In the genomic region with DNA sequence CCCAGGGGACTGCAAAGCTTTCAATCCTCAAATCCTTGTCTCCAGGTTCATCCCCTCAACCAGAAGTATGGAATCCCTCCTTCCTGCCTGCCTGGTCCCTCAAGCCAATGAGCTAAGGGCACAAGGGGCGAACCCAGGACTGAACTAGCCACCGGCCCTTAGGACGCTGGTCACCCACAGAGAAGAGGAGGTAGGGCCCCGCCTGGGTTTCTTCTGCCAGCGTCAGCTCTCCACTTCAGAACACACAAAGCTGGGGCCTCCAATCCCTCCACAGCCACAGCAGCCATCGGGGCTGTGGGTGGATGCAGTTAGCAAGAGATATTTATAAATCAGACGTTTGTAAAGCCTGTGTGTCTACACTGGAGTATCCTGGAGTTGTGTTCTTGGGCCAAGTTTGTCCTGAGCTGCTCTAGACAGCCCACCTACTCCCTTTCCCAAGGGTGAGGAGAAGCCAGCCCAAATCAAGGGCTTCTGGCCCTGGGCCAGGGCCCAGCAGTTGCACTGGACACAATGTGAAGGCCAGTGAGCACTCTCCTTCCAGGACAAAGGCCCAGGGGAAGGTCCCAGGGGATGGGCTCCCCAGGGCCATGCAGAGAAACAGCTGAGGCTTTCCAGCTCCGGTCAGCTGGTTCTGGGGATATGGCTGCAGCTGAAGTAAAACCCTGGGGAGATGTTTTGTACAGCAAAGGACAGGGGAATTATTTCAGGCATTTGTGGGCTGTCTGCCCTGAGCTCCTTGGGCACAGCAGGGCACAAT, we compare ENCODE assay signal across 17 cellular contexts. TPM values are rescaled to one million over a fixed set of nuclear protein-coding genes. Genes with fewer than 3 reads are reported as not detected.
DNase-seq lines count a peak whose midpoint lies in the region; ATAC-seq, FAIRE-seq and TF ChIP-seq lines count a peak whose summit lies in the region.
"Had no signal": no experiment of that assay in that cellular context is flagged by ENCODE, and none has a peak within 500 bp of the region (broad histone marks: within the 10 kb centered on the region; RNA-seq: fewer than 3 reads in every experiment).

No MANE protein-coding gene starts in this region.

- H3K27ac ChIP-seq in BLaER1 treated with 17β-estradiol and CSF1 and Interleukin-3, amounts not matched to agents 10 nM and 100 nM = peak overlapping the region in 9 of 11 experiments; percentile 7 to 88 (median 58); a peak in 16 of 22 replicates
- H3K27ac ChIP-seq in pancreas (no peak overlapping the region), mammary epithelial cell (ENCODE audit: insufficient read depth, low read depth, low read length) (no peak overlapping the region)
- H3K27ac ChIP-seq: prostate gland had no signal

- no peaks in the 10 kb centered on the region; a peak in 1 of 22 replicates for H3K36me3 ChIP-seq in BLaER1 treated with 17β-estradiol and CSF1 and Interleukin-3, amounts not matched to agents 10 nM and 100 nM
- H3K36me3 ChIP-seq in bronchial epithelial cell (ENCODE audit: control insufficient read depth, insufficient read depth, low read length) (no peaks in the 10 kb centered on the region), pancreas (no peaks in the 10 kb centered on the region), mammary epithelial cell (ENCODE audit: insufficient read depth, low read length) (no peaks in the 10 kb centered on the region)
- H3K36me3 ChIP-seq: prostate gland had no signal

- intact Hi-C loops in left cardiac atrium (cut with DNase I) (no loop called here), pancreas (cut with DNase I) (no loop called here), mammary epithelial cell (cut with micrococcal nuclease) (no loop called here)

- WGBS in pancreas, 2 donors = 80 to 84% methylated on average over 8 of the region's 8 CpGs
- WGBS in mammary epithelial cell (ENCODE audit: low coverage, missing lambda C conversion rate) = 62% methylated on average over 7 of the region's 8 CpGs

- CTCF ChIA-PET in mammary epithelial cell (lab: Charles Lee; ENCODE audit: low non-redundant PET) = no interaction called here

- FAIRE-seq in bronchial epithelial cell (lab: Jason Lieb, UNC) (peak; percentile 28), pancreas (lab: Jason Lieb, UNC) (no peak)

- BruUV-seq in mammary epithelial cell (replicated peaks; lab: Mats Ljungman, UMichigan) = no TSS peak

- peaks cover 61 to 98% (median 90%) of the 10 kb centered on the region in 10 experiments for H3K4me1 ChIP-seq in BLaER1 treated with 17β-estradiol and CSF1 and Interleukin-3, amounts not matched to agents 10 nM and 100 nM
- H3K4me1 ChIP-seq in pancreas (no peaks in the 10 kb centered on the region), mammary epithelial cell (ENCODE audit: insufficient read depth, low read length) (no peaks in the 10 kb centered on the region)
- H3K4me1 ChIP-seq: prostate gland had no signal

- H3K9ac ChIP-seq in BLaER1 treated with 17β-estradiol and CSF1 and Interleukin-3, amounts not matched to agents 10 nM and 100 nM = peak overlapping the region in 8 of 11 experiments; percentile 5 to 70 (median 50); a peak in 15 of 22 replicates
- no peak overlapping the region for H3K9ac ChIP-seq in mammary epithelial cell (ENCODE audit: insufficient read depth, low read length)

- ATAC-seq in left cardiac atrium = peak; percentile 49 to 83
- ATAC-seq in pancreas = peak; percentile 21 to 40 (median 26)

- H3K4me2 ChIP-seq in BLaER1 treated with 17β-estradiol and CSF1 and Interleukin-3, amounts not matched to agents 10 nM and 100 nM = peak overlapping the region; percentile 49 to 99 (median 88)
- no peak overlapping the region for H3K4me2 ChIP-seq in mammary epithelial cell (ENCODE audit: insufficient read depth, low read depth, low read length)

- no peaks in the 10 kb centered on the region; a peak in 1 of 22 replicates for H4K20me1 ChIP-seq in BLaER1 treated with 17β-estradiol and CSF1 and Interleukin-3, amounts not matched to agents 10 nM and 100 nM
- no peaks in the 10 kb centered on the region for H4K20me1 ChIP-seq in mammary epithelial cell (ENCODE audit: insufficient read depth, low read length)

- no peak overlapping the region for H2AFZ ChIP-seq in mammary epithelial cell (ENCODE audit: low read depth, low read length)

- DNase-seq in bronchial epithelial cell (ENCODE audit: low read depth) (no peak), left cardiac atrium (no peak), pancreas (no peak), medulla oblongata (ENCODE audit: extremely low spot score) (no peak), NCI-H526 treated with DMSO at 0.1 percent for 48 hours (lab: John Stamatoyannopoulos, UW) (no peak), ACHN (no peak), mammary epithelial cell (no peak)
- DNase-seq: activated B cell treated with CpG ODN at 0.5 μM for 24 hours; activated gamma-delta T cell treated with Interleukin-2 at 50 U/mL for 16 hours; effector CD4-positive, alpha-beta T cell; EL; NCI-H1105; NCI-H2171; stimulated activated CD4-positive, alpha-beta T cell treated with anti-CD3 and anti-CD28 coated beads, Interleukin-15, amount 100 ng/mL, for 24 hours had no signal

- no peaks in the 10 kb centered on the region for H3K79me2 ChIP-seq in mammary epithelial cell (ENCODE audit: insufficient read depth, low read length)

- in situ Hi-C loops in ACHN (cut with HindIII; ENCODE audit: low pct_ligation_motif_present, low pct_unique_long_range_greater_than_20kb, low sequenced_read_pairs) = no loop called here
- in situ Hi-C loops in mammary epithelial cell (cut with MboI; ENCODE audit: low sequenced_read_pairs in 2 of 2) = no loop called here

- H3K9me3 ChIP-seq in BLaER1 treated with 17β-estradiol and CSF1 and Interleukin-3, amounts not matched to agents 10 nM and 100 nM (replicated peaks in 1 of 11) = peaks cover 0 to 4% (median 0%) of the 10 kb centered on the region in 11 experiments; a peak in 3 of 22 replicates
- H3K9me3 ChIP-seq in pancreas = no peaks in the 10 kb centered on the region
- no peaks in the 10 kb centered on the region for H3K9me3 ChIP-seq in mammary epithelial cell (replicated peaks; ENCODE audit: insufficient read depth, low read length)
- H3K9me3 ChIP-seq: prostate gland had no signal

- dilution Hi-C loops in mammary epithelial cell (cut with HindIII; ENCODE audit: low sequenced_read_pairs) = loop anchor here (5.0 kb wide), 2 partner anchors 57 to 97 kb away; no protein-coding TSS in a partner anchor

- TF ChIP-seq CTCF in bronchial epithelial cell (IDR thresholded peaks at IDR 0.05; ENCODE audit: insufficient read depth, low read length, severe bottlenecking) (no peak), pancreas (IDR thresholded peaks at IDR 0.05) (no peak), mammary epithelial cell (conservative IDR thresholded peaks at IDR 0.05 in 1 of 2, IDR thresholded peaks at IDR 0.05 in 1 of 2; ENCODE audit: extremely low read depth in 1 of 2, insufficient read depth in 1 of 2, low read depth in 1 of 2, low read length in 2 of 2) (no peak)

- 0 out of 22 replicates have a peak, but pooled peaks cover 0 to 4% (median 0%) of the 10 kb centered on the region in 11 experiments for H3K27me3 ChIP-seq in BLaER1 treated with 17β-estradiol and CSF1 and Interleukin-3, amounts not matched to agents 10 nM and 100 nM
- H3K27me3 ChIP-seq in bronchial epithelial cell (ENCODE audit: control insufficient read depth, insufficient read depth, low read length) (peaks cover 6% of the 10 kb centered on the region), pancreas (no peaks in the 10 kb centered on the region), mammary epithelial cell (ENCODE audit: insufficient read depth, low read length) (no peaks in the 10 kb centered on the region)

- H3K4me3 ChIP-seq in BLaER1 treated with 17β-estradiol and CSF1 and Interleukin-3, amounts not matched to agents 10 nM and 100 nM = peak overlapping the region in 3 of 10 experiments; percentile 12 to 50 (median 27); a peak in 4 of 20 replicates
- no peak overlapping the region for H3K4me3 ChIP-seq in bronchial epithelial cell (ENCODE audit: low read depth, low read length)
- no peak overlapping the region for H3K4me3 ChIP-seq in pancreas
- no peak overlapping the region for H3K4me3 ChIP-seq in mammary epithelial cell (replicated peaks in 1 of 3; ENCODE audit: insufficient read depth in 1 of 3, low read depth in 2 of 3, low read length in 3 of 3)
- H3K4me3 ChIP-seq: prostate gland had no signal

RNA-seq across cellular contexts. Expression of a gene that starts 18.9 kb away (rescaled TPM):
- not detected in 2 replicates for total RNA-seq in bronchial epithelial cell
- total RNA-seq in left cardiac atrium = under 1 TPM; 0.21 to 0.39 TPM
- total RNA-seq in pancreas = 100 to 1,000 TPM in 3 of 6 donors, 10 to 100 TPM in 3; 62.7 to 108 (median 89.2) TPM
- polyA plus RNA-seq in pancreas = 100 to 1,000 TPM; 178 to 370 TPM
- not detected for total RNA-seq in mammary epithelial cell
- polyA plus RNA-seq in mammary epithelial cell = not detected
- polyA minus RNA-seq in mammary epithelial cell = not detected
- total RNA-seq: activated B cell treated with CpG ODN at 0.5 μM for 24 hours; T-helper 1 cell treated with Interleukin-12 subunit alpha and Interleukin-12 subunit beta and Interleukin-4 antibody, amounts not matched to agents 30 ng/mL and 1 ng/mL, for 36 hours had no signal

RNA-seq across cellular contexts. Expression of a gene that starts 39.9 kb away (rescaled TPM):
- 0.26 TPM in 1 of 2 replicates, not detected in the other for total RNA-seq in bronchial epithelial cell
- total RNA-seq in left cardiac atrium = under 1 TPM in 1 of 2 donors, not detected in 1; 0.09 TPM
- 100 to 1,000 TPM in 1 of 6 donors, 10 to 100 TPM in 5; 40.4 to 124 (median 58.5) TPM for total RNA-seq in pancreas
- 100 to 1,000 TPM; 393 to 605 TPM for polyA plus RNA-seq in pancreas
- 1 to 10 TPM; 1.6 to 2.3 TPM for total RNA-seq in mammary epithelial cell
- polyA plus RNA-seq in mammary epithelial cell = 0.99 TPM
- not detected for polyA minus RNA-seq in mammary epithelial cell
- total RNA-seq: activated B cell treated with CpG ODN at 0.5 μM for 24 hours; T-helper 1 cell treated with Interleukin-12 subunit alpha and Interleukin-12 subunit beta and Interleukin-4 antibody, amounts not matched to agents 30 ng/mL and 1 ng/mL, for 36 hours had no signal

Comparison
In these comparisons a context has a peak if more than half of its experiments do, and no peak if none do; other contexts are left out.
1. H3K27ac ChIP-seq: peak in BLaER1 treated with 17β-estradiol and CSF1 and Interleukin-3, amounts not matched to agents 10 nM and 100 nM (9 of 11); none in pancreas (0 of 4) and mammary epithelial cell (single experiment).
2. RNA of a gene that starts 18.9 kb away (total RNA-seq): 62.7 to 108 TPM in pancreas; 0.21 to 0.39 TPM in left cardiac atrium, not detected in bronchial epithelial cell and not detected in mammary epithelial cell; every median in the first group is over 10 times any median in the second.
3. RNA of a gene that starts 39.9 kb away (total RNA-seq): 40.4 to 124 TPM in pancreas; 1.6 to 2.3 TPM in mammary epithelial cell, 0.09 TPM in left cardiac atrium and 0.26 TPM in bronchial epithelial cell; every median in the first group is over 10 times any median in the second.